ENCODE assay signal across 28 cellular contexts in the genomic region with DNA sequence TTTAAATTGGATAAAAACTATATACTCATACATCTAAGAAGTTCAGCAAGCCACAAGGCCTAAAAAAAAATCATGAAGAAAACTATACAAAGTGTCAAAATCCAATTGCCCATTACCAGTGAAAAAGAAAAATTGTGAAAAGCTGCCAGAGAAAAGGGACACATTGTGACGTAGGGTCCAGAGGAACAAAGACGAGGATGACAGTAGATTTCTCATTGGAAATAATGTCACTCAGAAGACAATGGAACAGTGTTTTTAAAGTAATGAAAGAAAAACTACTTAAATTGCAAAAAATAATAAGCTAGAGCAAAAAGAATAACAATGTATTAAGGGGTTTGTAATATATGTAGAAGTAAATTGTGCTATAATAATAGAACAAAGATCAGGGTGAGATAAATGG.
"Had no signal": no experiment of that assay in that cellular context is flagged by ENCODE, and none has a peak within 500 bp of the region (broad histone marks: within the 10 kb centered on the region; RNA-seq: fewer than 3 reads in every experiment).

No MANE protein-coding gene starts in this region.

- H3K9ac ChIP-seq: neural progenitor cell, parathyroid adenoma had no signal

- H3K4me1 Mint-ChIP-seq: memory B cell; nephron; stimulated activated effector memory CD8-positive, alpha-beta T cell treated with anti-CD3 and anti-CD28 coated beads, Interleukin-12 subunit alpha, Interleukin-12 subunit beta, amount 100 ng/mL, for 72 hours had no signal

- H3K27ac Mint-ChIP-seq: effector memory CD8-positive, alpha-beta T cell; memory B cell; naive thymus-derived CD4-positive, alpha-beta T cell; nephron; neural progenitor cell; progenitor cell of endocrine pancreas; stimulated activated effector memory CD8-positive, alpha-beta T cell treated with anti-CD3 and anti-CD28 coated beads, Interleukin-12 subunit alpha, Interleukin-12 subunit beta, amount 100 ng/mL, for 72 hours; type B pancreatic cell had no signal

- H3K9me3 ChIP-seq: gastrocnemius medialis, testis had no signal

- H3K27me3 Mint-ChIP-seq: effector memory CD8-positive, alpha-beta T cell; progenitor cell of endocrine pancreas; type B pancreatic cell had no signal

- H3K36me3 Mint-ChIP-seq: memory B cell; stimulated activated effector memory CD8-positive, alpha-beta T cell treated with anti-CD3 and anti-CD28 coated beads, Interleukin-12 subunit alpha, Interleukin-12 subunit beta, amount 100 ng/mL, for 72 hours had no signal

- H3K4me1 ChIP-seq: gastrocnemius medialis, heart left ventricle, neural progenitor cell, parathyroid adenoma, testis, tibial artery had no signal

- H3K27ac ChIP-seq: epithelial cell of prostate, gastrocnemius medialis, heart left ventricle, hepatocyte, neural progenitor cell, parathyroid adenoma, testis, tibial artery had no signal

- ATAC-seq: effector memory CD8-positive, alpha-beta T cell; esophagus mucosa; gastrocnemius medialis; heart left ventricle; left lobe of liver; naive thymus-derived CD4-positive, alpha-beta T cell; sciatic nerve; stimulated activated effector memory CD8-positive, alpha-beta T cell treated with anti-CD3 and anti-CD28 coated beads, Interleukin-12 subunit alpha, Interleukin-12 subunit beta, amount 100 ng/mL, for 72 hours; stimulated activated naive CD8-positive, alpha-beta T cell treated with anti-CD3 and anti-CD28 coated beads, Interleukin-15, Interleukin-2, amounts not matched to agents 100 U/mL and 50 U/mL, for 24 hours had no signal

- FAIRE-seq: kidney had no signal

- DNase-seq: cortex of kidney; effector memory CD8-positive, alpha-beta T cell; foreskin fibroblast; gastrocnemius medialis; heart left ventricle; kidney; midbrain; naive thymus-derived CD4-positive, alpha-beta T cell; stimulated activated CD4-positive, alpha-beta T cell treated with anti-CD3 and anti-CD28 coated beads, Interleukin-2, amount 100 ng/mL, for 24 hours; stimulated activated CD4-positive, alpha-beta T cell treated with anti-CD3 and anti-CD28 coated beads, Interleukin-4, amount 100 ng/mL, for 24 hours; stimulated activated naive CD8-positive, alpha-beta T cell treated with anti-CD3 and anti-CD28 coated beads, Interleukin-15, Interleukin-2, amounts not matched to agents 100 U/mL and 50 U/mL, for 24 hours; substantia nigra; testis; tibial artery had no signal

- H2AFZ ChIP-seq: hepatocyte, neural progenitor cell, parathyroid adenoma had no signal

- H3K27me3 ChIP-seq: gastrocnemius medialis, hepatocyte, neural progenitor cell, testis, tibial artery had no signal

- H3K4me2 ChIP-seq: hepatocyte, neural progenitor cell, smooth muscle cell had no signal

- H3K4me3 Mint-ChIP-seq: effector memory CD8-positive, alpha-beta T cell; memory B cell; naive thymus-derived CD4-positive, alpha-beta T cell; nephron; neural progenitor cell; stimulated activated effector memory CD8-positive, alpha-beta T cell treated with anti-CD3 and anti-CD28 coated beads, Interleukin-12 subunit alpha, Interleukin-12 subunit beta, amount 100 ng/mL, for 72 hours; type B pancreatic cell had no signal

- H3K36me3 ChIP-seq: gastrocnemius medialis, heart left ventricle, neural progenitor cell, tibial artery had no signal

- H3K4me3 ChIP-seq: gastrocnemius medialis, heart left ventricle, hepatocyte, lung, neural progenitor cell, smooth muscle cell, testis, tibial artery had no signal

- H3K79me2 ChIP-seq: hepatocyte, parathyroid adenoma had no signal
